ENCODE assay signal across 1 cellular context in genomic region chr20:32908334-32909292, GRCh38.
TF ChIP-seq lines count a peak whose summit lies in the region.

No MANE protein-coding gene starts in this region.

TF ChIP-seq in H1, 55 proteins besides CTCF, POLR2A, EP300 and RAD21 (continued from another document):
- TF ChIP-seq SRF (IDR thresholded peaks at IDR 0.05; ENCODE audit: low read depth, low read length) (no peak), ATF3 (IDR thresholded peaks at IDR 0.05; ENCODE audit: insufficient read depth, low read depth, low read length) (no peak), MAFK (IDR thresholded peaks at IDR 0.05; ENCODE audit: low read depth, low read length) (no peak), CBX5 (IDR thresholded peaks at IDR 0.05; ENCODE audit: low read depth, low read length) (no peak), JUND (IDR thresholded peaks at IDR 0.05; ENCODE audit: low read length) (no peak), SAP30 (IDR thresholded peaks at IDR 0.05; ENCODE audit: insufficient read depth, insufficient replicate concordance, low read length) (no peak), TAF7 (optimal IDR thresholded peaks at IDR 0.05; ENCODE audit: borderline replicate concordance, low read depth, low read length) (no peak)
TF ChIP-seq in H1: peak in this region for 0.
